In the genomic region with DNA sequence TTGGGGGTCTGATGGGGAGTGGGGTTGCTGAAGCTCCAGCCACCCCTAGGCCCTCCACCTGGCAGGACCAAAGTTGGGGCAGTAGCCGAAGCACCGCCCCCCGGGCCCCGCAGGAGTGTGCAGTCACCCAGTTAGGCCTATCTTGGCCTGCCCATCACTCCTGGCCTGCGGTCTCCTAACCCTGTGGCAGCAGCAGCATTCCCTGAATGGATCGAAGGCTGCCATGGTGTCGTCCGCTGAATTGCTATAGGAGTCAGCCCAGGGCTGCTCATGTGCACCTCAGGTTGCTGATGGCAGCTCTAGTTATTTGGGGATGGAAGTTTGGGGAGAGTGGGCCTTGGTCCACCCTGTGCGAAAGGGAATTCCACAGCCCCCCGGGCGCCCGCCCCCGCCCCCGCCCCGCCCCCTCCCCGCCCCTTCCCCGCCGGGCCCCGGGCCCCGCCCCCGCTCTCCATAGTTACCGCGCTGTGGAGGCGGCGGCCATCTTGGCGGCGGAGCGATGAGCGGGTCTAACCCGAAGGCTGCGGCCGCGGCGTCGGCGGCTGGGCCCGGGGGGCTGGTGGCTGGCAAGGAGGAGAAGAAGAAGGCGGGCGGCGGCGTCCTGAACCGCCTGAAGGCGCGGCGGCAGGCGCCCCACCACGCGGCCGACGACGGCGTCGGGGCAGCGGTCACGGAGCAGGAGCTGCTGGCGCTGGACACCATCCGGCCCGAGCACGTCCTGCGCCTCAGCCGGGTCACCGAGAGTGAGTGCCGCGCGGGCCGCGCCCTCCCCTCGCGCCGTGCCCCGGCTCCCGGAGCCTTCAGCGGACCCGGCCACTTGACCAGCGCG, we compare ENCODE assay signal across 8 cellular contexts. TPM values are rescaled to one million over a fixed set of nuclear protein-coding genes. Genes with fewer than 3 reads are reported as not detected.
DNase-seq lines count a peak whose midpoint lies in the region; ATAC-seq and TF ChIP-seq lines count a peak whose summit lies in the region.

TSS of gene UNC119B (plus strand) at position 483 of the 829 bp plus-strand sequence. CDS start at position 500, 17 bp downstream.

- TF ChIP-seq CTCF in GM12865 (IDR thresholded peaks at IDR 0.05; ENCODE audit: insufficient read depth, low read depth, low read length, missing control alignments), result no peak

- peak within 1 kb of the TSS; percentile 91 for H3K4me3 ChIP-seq in GM12865 (ENCODE audit: low read depth, low read length)

- peak; percentile 62 for ATAC-seq in HG02623 (IDR thresholded peaks at IDR 0.05; ENCODE audit: unreplicated experiment)

- peak; percentile 58 for DNase-seq in GM12865 (ENCODE audit: low read depth)
- peak; percentile 65 for DNase-seq in NCI-H2107 (lab: John Stamatoyannopoulos, UW)
- DNase-seq in activated CD4-positive, alpha-beta T cell treated with anti-CD3 and anti-CD28 coated beads for 24 hours (ENCODE audit: low read depth in 2 of 2), result peak; percentile 61 to 68
- peak; percentile 86 for DNase-seq in cerebellum (ENCODE audit: low spot score)
- DNase-seq in kidney tubule cell (ENCODE audit: low spot score), result peak; percentile 61
- DNase-seq in stimulated activated CD4-positive, alpha-beta T cell treated with anti-CD3 and anti-CD28 coated beads, Interleukin-1b, Interleukin-23, amount 100 ng/mL, for 1 hour (ENCODE audit: low read depth in 2 of 2), result peak; percentile 34 to 58
- DNase-seq in SKM-1 (lab: John Stamatoyannopoulos, UW; ENCODE audit: unreplicated experiment), result no peak

RNA-seq across cellular contexts. Expression of gene UNC119B, which starts in this region (rescaled TPM):
- total RNA-seq in cerebellum, result 20.8 TPM
